ENCODE assay signal across 1 cellular context in the genomic region with DNA sequence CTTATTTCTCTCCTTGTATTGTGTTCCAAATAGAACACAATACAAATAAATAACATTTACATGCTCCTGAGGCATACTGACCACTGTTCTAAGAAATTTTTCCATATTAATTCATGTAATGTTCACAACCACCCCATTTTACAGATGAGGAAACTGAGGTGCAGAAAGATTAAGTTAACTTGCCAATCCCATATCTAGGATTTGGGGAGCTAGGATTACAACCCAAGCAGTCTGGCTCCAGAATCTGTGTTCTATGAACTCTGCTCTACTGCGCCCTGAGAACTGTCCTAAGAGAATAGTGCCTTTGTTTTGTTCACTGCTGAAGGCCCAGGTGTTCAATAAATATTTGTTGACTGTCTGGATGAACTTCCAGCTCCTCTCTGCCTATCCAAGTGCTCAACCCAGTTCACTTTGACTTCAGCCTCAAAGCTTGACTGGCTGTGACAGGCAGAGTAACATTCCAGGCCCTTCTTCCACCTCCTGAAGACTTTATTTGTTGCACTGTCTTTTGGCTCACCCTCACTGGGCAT.
TF ChIP-seq lines count a peak whose summit lies in the region.

No MANE protein-coding gene starts in this region.

TF ChIP-seq in HepG2, 621 proteins besides CTCF, POLR2A, EP300 and RAD21 (continued from another document and continues in another):
- TF ChIP-seq, protein P1, sequence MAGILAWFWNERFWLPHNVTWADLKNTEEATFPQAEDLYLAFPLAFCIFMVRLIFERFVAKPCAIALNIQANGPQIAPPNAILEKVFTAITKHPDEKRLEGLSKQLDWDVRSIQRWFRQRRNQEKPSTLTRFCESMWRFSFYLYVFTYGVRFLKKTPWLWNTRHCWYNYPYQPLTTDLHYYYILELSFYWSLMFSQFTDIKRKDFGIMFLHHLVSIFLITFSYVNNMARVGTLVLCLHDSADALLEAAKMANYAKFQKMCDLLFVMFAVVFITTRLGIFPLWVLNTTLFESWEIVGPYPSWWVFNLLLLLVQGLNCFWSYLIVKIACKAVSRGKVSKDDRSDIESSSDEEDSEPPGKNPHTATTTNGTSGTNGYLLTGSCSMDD (CRISPR knock-in tag; IDR thresholded peaks at IDR 0.05), result no peak
- TF ChIP-seq ZNF101 (CRISPR knock-in tag; IDR thresholded peaks at IDR 0.05; ENCODE audit: borderline replicate concordance, low read depth) (no peak), ZNF446 (CRISPR knock-in tag; IDR thresholded peaks at IDR 0.05) (no peak), ZNF660 (CRISPR knock-in tag; IDR thresholded peaks at IDR 0.05; ENCODE audit: borderline replicate concordance, low read depth) (no peak), TGIF2 (CRISPR knock-in tag; IDR thresholded peaks at IDR 0.05) (peak; percentile 58; the same call in 1 of the 2 replicates), ZNF350 (CRISPR knock-in tag; IDR thresholded peaks at IDR 0.05; ENCODE audit: borderline replicate concordance, low read depth) (peak; percentile 53; the same call in 1 of the 2 replicates), ZBTB8A (CRISPR knock-in tag; IDR thresholded peaks at IDR 0.05; ENCODE audit: borderline replicate concordance, low read depth) (no peak), MEIS1 (CRISPR knock-in tag; IDR thresholded peaks at IDR 0.05; ENCODE audit: borderline replicate concordance) (peak; percentile 71; the same call in 1 of the 2 replicates), HIVEP1 (CRISPR knock-in tag; IDR thresholded peaks at IDR 0.05) (no peak), U2AF1 (optimal IDR thresholded peaks at IDR 0.05; ENCODE audit: low read depth, low read length) (no peak), ARNTL (CRISPR knock-in tag; IDR thresholded peaks at IDR 0.05) (no peak), SMC3 (IDR thresholded peaks at IDR 0.05; ENCODE audit: low read length) (no peak), NPAS2 (CRISPR knock-in tag; IDR thresholded peaks at IDR 0.05; ENCODE audit: borderline replicate concordance) (no peak), ZNF670 (CRISPR knock-in tag; IDR thresholded peaks at IDR 0.05; ENCODE audit: borderline replicate concordance) (no peak), HMG20A (CRISPR knock-in tag; IDR thresholded peaks at IDR 0.05; ENCODE audit: borderline replicate concordance) (peak; percentile 89; the same call in 1 of the 2 replicates), RAD51 (IDR thresholded peaks at IDR 0.05; ENCODE audit: borderline replicate concordance) (no peak), KLF13 (CRISPR knock-in tag; IDR thresholded peaks at IDR 0.05) (no peak), HDAC1 (CRISPR knock-in tag; IDR thresholded peaks at IDR 0.05) (peak; percentile 61; the same call in 1 of the 2 replicates), EHMT2 (IDR thresholded peaks at IDR 0.05; ENCODE audit: borderline replicate concordance, low read depth, low read length) (peak; percentile 70; the same call in 1 of the 2 replicates), SNRNP70 (IDR thresholded peaks at IDR 0.05; ENCODE audit: low read depth, low read length) (no peak), TAF15 (IDR thresholded peaks at IDR 0.05; ENCODE audit: low read depth, low read length, poor library complexity, severe bottlenecking) (no peak), ATM (IDR thresholded peaks at IDR 0.05; ENCODE audit: borderline replicate concordance) (no peak)
- TF ChIP-seq, protein P2, sequence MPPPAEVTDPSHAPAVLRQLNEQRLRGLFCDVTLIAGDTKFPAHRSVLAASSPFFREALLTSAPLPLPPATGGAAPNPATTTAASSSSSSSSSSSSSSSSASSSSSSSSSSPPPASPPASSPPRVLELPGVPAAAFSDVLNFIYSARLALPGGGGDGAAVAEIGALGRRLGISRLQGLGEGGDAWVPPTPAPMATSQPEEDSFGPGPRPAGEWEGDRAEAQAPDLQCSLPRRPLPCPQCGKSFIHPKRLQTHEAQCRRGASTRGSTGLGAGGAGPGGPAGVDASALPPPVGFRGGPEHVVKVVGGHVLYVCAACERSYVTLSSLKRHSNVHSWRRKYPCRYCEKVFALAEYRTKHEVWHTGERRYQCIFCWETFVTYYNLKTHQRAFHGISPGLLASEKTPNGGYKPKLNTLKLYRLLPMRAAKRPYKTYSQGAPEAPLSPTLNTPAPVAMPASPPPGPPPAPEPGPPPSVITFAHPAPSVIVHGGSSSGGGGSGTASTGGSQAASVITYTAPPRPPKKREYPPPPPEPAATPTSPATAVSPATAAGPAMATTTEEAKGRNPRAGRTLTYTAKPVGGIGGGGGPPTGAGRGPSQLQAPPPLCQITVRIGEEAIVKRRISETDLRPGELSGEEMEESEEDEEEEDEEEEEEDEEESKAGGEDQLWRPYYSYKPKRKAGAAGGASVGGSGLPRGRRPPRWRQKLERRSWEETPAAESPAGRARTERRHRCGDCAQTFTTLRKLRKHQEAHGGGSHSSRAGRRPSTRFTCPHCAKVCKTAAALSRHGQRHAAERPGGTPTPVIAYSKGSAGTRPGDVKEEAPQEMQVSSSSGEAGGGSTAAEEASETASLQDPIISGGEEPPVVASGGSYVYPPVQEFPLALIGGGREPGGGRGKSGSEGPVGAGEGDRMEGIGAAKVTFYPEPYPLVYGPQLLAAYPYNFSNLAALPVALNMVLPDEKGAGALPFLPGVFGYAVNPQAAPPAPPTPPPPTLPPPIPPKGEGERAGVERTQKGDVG (CRISPR knock-in tag; IDR thresholded peaks at IDR 0.05; ENCODE audit: borderline replicate concordance), result no peak
- TF ChIP-seq, protein P3, sequence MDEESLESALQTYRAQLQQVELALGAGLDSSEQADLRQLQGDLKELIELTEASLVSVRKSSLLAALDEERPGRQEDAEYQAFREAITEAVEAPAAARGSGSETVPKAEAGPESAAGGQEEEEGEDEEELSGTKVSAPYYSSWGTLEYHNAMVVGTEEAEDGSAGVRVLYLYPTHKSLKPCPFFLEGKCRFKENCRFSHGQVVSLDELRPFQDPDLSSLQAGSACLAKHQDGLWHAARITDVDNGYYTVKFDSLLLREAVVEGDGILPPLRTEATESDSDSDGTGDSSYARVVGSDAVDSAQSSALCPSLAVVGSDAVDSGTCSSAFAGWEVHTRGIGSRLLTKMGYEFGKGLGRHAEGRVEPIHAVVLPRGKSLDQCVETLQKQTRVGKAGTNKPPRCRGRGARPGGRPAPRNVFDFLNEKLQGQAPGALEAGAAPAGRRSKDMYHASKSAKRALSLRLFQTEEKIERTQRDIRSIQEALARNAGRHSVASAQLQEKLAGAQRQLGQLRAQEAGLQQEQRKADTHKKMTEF (CRISPR knock-in tag; IDR thresholded peaks at IDR 0.05), result peak; percentile 62; the same call in 1 of the 2 replicates
- TF ChIP-seq, protein P4, sequence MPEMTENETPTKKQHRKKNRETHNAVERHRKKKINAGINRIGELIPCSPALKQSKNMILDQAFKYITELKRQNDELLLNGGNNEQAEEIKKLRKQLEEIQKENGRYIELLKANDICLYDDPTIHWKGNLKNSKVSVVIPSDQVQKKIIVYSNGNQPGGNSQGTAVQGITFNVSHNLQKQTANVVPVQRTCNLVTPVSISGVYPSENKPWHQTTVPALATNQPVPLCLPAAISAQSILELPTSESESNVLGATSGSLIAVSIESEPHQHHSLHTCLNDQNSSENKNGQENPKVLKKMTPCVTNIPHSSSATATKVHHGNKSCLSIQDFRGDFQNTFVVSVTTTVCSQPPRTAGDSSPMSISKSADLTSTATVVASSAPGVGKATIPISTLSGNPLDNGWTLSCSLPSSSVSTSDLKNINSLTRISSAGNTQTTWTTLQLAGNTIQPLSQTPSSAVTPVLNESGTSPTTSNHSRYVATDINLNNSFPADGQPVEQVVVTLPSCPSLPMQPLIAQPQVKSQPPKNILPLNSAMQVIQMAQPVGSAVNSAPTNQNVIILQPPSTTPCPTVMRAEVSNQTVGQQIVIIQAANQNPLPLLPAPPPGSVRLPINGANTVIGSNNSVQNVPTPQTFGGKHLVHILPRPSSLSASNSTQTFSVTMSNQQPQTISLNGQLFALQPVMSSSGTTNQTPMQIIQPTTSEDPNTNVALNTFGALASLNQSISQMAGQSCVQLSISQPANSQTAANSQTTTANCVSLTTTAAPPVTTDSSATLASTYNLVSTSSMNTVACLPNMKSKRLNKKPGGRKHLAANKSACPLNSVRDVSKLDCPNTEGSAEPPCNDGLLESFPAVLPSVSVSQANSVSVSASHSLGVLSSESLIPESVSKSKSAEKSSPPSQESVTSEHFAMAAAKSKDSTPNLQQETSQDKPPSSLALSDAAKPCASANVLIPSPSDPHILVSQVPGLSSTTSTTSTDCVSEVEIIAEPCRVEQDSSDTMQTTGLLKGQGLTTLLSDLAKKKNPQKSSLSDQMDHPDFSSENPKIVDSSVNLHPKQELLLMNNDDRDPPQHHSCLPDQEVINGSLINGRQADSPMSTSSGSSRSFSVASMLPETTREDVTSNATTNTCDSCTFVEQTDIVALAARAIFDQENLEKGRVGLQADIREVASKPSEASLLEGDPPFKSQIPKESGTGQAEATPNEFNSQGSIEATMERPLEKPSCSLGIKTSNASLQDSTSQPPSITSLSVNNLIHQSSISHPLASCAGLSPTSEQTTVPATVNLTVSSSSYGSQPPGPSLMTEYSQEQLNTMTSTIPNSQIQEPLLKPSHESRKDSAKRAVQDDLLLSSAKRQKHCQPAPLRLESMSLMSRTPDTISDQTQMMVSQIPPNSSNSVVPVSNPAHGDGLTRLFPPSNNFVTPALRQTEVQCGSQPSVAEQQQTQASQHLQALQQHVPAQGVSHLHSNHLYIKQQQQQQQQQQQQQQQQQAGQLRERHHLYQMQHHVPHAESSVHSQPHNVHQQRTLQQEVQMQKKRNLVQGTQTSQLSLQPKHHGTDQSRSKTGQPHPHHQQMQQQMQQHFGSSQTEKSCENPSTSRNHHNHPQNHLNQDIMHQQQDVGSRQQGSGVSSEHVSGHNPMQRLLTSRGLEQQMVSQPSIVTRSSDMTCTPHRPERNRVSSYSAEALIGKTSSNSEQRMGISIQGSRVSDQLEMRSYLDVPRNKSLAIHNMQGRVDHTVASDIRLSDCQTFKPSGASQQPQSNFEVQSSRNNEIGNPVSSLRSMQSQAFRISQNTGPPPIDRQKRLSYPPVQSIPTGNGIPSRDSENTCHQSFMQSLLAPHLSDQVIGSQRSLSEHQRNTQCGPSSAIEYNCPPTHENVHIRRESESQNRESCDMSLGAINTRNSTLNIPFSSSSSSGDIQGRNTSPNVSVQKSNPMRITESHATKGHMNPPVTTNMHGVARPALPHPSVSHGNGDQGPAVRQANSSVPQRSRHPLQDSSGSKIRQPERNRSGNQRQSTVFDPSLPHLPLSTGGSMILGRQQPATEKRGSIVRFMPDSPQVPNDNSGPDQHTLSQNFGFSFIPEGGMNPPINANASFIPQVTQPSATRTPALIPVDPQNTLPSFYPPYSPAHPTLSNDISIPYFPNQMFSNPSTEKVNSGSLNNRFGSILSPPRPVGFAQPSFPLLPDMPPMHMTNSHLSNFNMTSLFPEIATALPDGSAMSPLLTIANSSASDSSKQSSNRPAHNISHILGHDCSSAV (CRISPR knock-in tag; IDR thresholded peaks at IDR 0.05; ENCODE audit: borderline replicate concordance), result no peak
- TF ChIP-seq, protein P5, sequence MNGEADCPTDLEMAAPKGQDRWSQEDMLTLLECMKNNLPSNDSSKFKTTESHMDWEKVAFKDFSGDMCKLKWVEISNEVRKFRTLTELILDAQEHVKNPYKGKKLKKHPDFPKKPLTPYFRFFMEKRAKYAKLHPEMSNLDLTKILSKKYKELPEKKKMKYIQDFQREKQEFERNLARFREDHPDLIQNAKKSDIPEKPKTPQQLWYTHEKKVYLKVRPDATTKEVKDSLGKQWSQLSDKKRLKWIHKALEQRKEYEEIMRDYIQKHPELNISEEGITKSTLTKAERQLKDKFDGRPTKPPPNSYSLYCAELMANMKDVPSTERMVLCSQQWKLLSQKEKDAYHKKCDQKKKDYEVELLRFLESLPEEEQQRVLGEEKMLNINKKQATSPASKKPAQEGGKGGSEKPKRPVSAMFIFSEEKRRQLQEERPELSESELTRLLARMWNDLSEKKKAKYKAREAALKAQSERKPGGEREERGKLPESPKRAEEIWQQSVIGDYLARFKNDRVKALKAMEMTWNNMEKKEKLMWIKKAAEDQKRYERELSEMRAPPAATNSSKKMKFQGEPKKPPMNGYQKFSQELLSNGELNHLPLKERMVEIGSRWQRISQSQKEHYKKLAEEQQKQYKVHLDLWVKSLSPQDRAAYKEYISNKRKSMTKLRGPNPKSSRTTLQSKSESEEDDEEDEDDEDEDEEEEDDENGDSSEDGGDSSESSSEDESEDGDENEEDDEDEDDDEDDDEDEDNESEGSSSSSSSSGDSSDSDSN (CRISPR knock-in tag; IDR thresholded peaks at IDR 0.05), result peak; percentile 53; the same call in 1 of the 2 replicates
